9 cellular contexts compared by ENCODE assay signal in genomic region chr7:76600116-76600482, GRCh38. TPM values are rescaled to one million over a fixed set of nuclear protein-coding genes. Genes with fewer than 3 reads are reported as not detected.
DNase-seq lines count a peak whose midpoint lies in the region; ATAC-seq and TF ChIP-seq lines count a peak whose summit lies in the region.
"Not testable (repeated sequence)": the region's sequence is repeated elsewhere in the genome, so short reads cannot be mapped to it uniquely, and the experiment has no call there.
"Had no signal": no experiment of that assay in that cellular context is flagged by ENCODE, and none has a peak within 500 bp of the region (broad histone marks: within the 10 kb centered on the region; RNA-seq: fewer than 3 reads in every experiment).

No MANE protein-coding gene starts in this region.

- H3K4me1 Mint-ChIP-seq in H9 = peaks cover 14 to 16% of the 10 kb centered on the region in 2 experiments
- peaks cover 52% of the 10 kb centered on the region for H3K4me1 Mint-ChIP-seq in activated CD8-positive, alpha-beta T cell treated with anti-CD3 and anti-CD28 coated beads, Interleukin-2, amount 10 ng/mL, durations not matched to agents 7 days and 5 days (ENCODE audit: low read depth)
- H3K4me1 Mint-ChIP-seq in activated naive CD8-positive, alpha-beta T cell treated with anti-CD3 and anti-CD28 coated beads, Interleukin-2, amount 10 ng/mL, durations not matched to agents 7 days and 5 days = peaks cover 37% of the 10 kb centered on the region

- H4K8ac ChIP-seq in H9 (replicated peaks; ENCODE audit: insufficient read length, low read depth, low read length) = not testable (repeated sequence)

- not testable (repeated sequence) for H3K4me3 ChIP-seq in PC-9, left lung, psoas muscle

- BruUV-seq in PC-9 (replicated peaks; lab: Mats Ljungman, UMichigan) = not testable (repeated sequence)

- H3K79me2 ChIP-seq in H9 (ENCODE audit: insufficient read depth, low read length); PC-9 (ENCODE audit: low read depth): not testable (repeated sequence)

- not testable (repeated sequence) for H3K9me3 ChIP-seq in H9 (ENCODE audit: control insufficient read depth, low read depth, low read length); PC-9 (ENCODE audit: insufficient read depth, low read depth); left lung; psoas muscle

- H2BK12ac ChIP-seq in H9 (ENCODE audit: insufficient read length, low read depth, low read length) = not testable (repeated sequence)

- not testable (repeated sequence) for TF ChIP-seq CTCF in H9 (conservative IDR thresholded peaks at IDR 0.05); PC-9 (conservative IDR thresholded peaks at IDR 0.05); left lung (IDR thresholded peaks at IDR 0.05); psoas muscle (IDR thresholded peaks at IDR 0.05)

- not testable (repeated sequence) for H3K4me3 Mint-ChIP-seq in H9; activated CD8-positive, alpha-beta T cell treated with anti-CD3 and anti-CD28 coated beads, Interleukin-2, amount 10 ng/mL, durations not matched to agents 7 days and 5 days; activated naive CD8-positive, alpha-beta T cell treated with anti-CD3 and anti-CD28 coated beads, Interleukin-2, amount 10 ng/mL, durations not matched to agents 7 days and 5 days

- H3K4me1 ChIP-seq in H9 (ENCODE audit: insufficient read depth, low read length); left lung; psoas muscle: not testable (repeated sequence)
- H3K4me1 ChIP-seq in PC-9 (replicated peaks; ENCODE audit: insufficient read depth) = peaks cover 17% of the 10 kb centered on the region

- CTCF ChIA-PET in PC-9 (lab: Charles Lee); activated CD8-positive, alpha-beta T cell treated with anti-CD3 and anti-CD28 coated beads, Interleukin-2, amount 10 ng/mL, durations not matched to agents 7 days and 5 days (lab: Charles Lee): not testable (repeated sequence)

- H3K4ac ChIP-seq in H9 (ENCODE audit: low read depth, low read length) = not testable (repeated sequence)

- POLR2A ChIA-PET in PC-9 (lab: Charles Lee; ENCODE audit: unreplicated experiment); activated CD8-positive, alpha-beta T cell treated with anti-CD3 and anti-CD28 coated beads, Interleukin-2, amount 10 ng/mL, durations not matched to agents 7 days and 5 days (lab: Charles Lee); activated naive CD8-positive, alpha-beta T cell treated with anti-CD3 and anti-CD28 coated beads, Interleukin-2, amount 10 ng/mL, durations not matched to agents 7 days and 5 days (lab: Charles Lee): not testable (repeated sequence)

- not testable (repeated sequence) for H3K27ac ChIP-seq in H9 (ENCODE audit: insufficient read length, low read depth, low read length); left lung; psoas muscle
- H3K27ac ChIP-seq in PC-9 = peak overlapping the region; percentile 60

- not testable (repeated sequence) for H3K36me3 ChIP-seq in PC-9 (ENCODE audit: low read depth); left lung; psoas muscle (ENCODE audit: insufficient read depth in 1 of 2, low read depth in 1 of 2)

- not testable (repeated sequence) for H4K5ac ChIP-seq in H9 (ENCODE audit: insufficient read length, low read depth, low read length)

- not testable (repeated sequence) for H3K27me3 Mint-ChIP-seq in H9 (ENCODE audit: low read depth); activated CD8-positive, alpha-beta T cell treated with anti-CD3 and anti-CD28 coated beads, Interleukin-2, amount 10 ng/mL, durations not matched to agents 7 days and 5 days (ENCODE audit: low read depth); activated naive CD8-positive, alpha-beta T cell treated with anti-CD3 and anti-CD28 coated beads, Interleukin-2, amount 10 ng/mL, durations not matched to agents 7 days and 5 days

- DNase-seq in H9; PC-9; activated CD8-positive, alpha-beta T cell treated with anti-CD3 and anti-CD28 coated beads, Interleukin-2, amount 10 ng/mL, durations not matched to agents 7 days and 5 days; activated naive CD8-positive, alpha-beta T cell treated with anti-CD3 and anti-CD28 coated beads, Interleukin-2, amount 10 ng/mL, durations not matched to agents 7 days and 5 days; left lung; psoas muscle: not testable (repeated sequence)

- not testable (repeated sequence) for H3K23ac ChIP-seq in H9 (ENCODE audit: insufficient read length, low read depth, low read length)

- H2BK20ac ChIP-seq in H9 (ENCODE audit: low read depth, low read length, poor library complexity, severe bottlenecking) = not testable (repeated sequence)

- not testable (repeated sequence) for H4K20me1 ChIP-seq in H9 (ENCODE audit: control insufficient read depth, insufficient read depth, insufficient read length); PC-9 (ENCODE audit: insufficient read depth)

- not testable (repeated sequence) for H2AFZ ChIP-seq in H9 (ENCODE audit: low read length); PC-9

- not testable (repeated sequence) for H2BK120ac ChIP-seq in H9 (ENCODE audit: low read depth, low read length, poor library complexity, severe bottlenecking)

- not testable (repeated sequence) for H2AK5ac ChIP-seq in H9 (ENCODE audit: insufficient read length, low read length)

- H3K9ac ChIP-seq in H9 (ENCODE audit: extremely low read depth, insufficient read length, low read length) = not testable (repeated sequence)

- not testable (repeated sequence) for H3T11ph ChIP-seq in H9 (ENCODE audit: low read length)

- not testable (repeated sequence) for H3K9me3 Mint-ChIP-seq in H9; activated CD8-positive, alpha-beta T cell treated with anti-CD3 and anti-CD28 coated beads, Interleukin-2, amount 10 ng/mL, durations not matched to agents 7 days and 5 days (ENCODE audit: insufficient read depth); activated naive CD8-positive, alpha-beta T cell treated with anti-CD3 and anti-CD28 coated beads, Interleukin-2, amount 10 ng/mL, durations not matched to agents 7 days and 5 days

- not testable (repeated sequence) for H2BK5ac ChIP-seq in H9 (ENCODE audit: insufficient read length, low read length)

- H3K79me1 ChIP-seq in H9 (ENCODE audit: insufficient read depth, low read depth, low read length, poor library complexity, severe bottlenecking) = not testable (repeated sequence)

- intact Hi-C loops in PC-9 (cut with micrococcal nuclease; ENCODE audit: unreplicated experiment); left lung (cut with DNase I); psoas muscle (cut with DNase I): not testable (repeated sequence)

- H3K27me3 ChIP-seq in H9 (ENCODE audit: insufficient read depth, low read length); PC-9 (ENCODE audit: insufficient read depth, low read depth); left lung; psoas muscle (ENCODE audit: insufficient read depth in 3 of 3, low read length in 2 of 3): not testable (repeated sequence)

- no CpG with 5 or more reads among the region's 2 CpGs for WGBS in H9 (ENCODE audit: extremely low coverage, insufficient read length, low lambda C conversion rate)
- WGBS in psoas muscle, 3 donors = 91 to 100% (median 95%) methylated on average over 1 of the region's 2 CpGs

- H3K56ac ChIP-seq in H9 (ENCODE audit: insufficient read length, low read depth, low read length) = not testable (repeated sequence)

- H3K14ac ChIP-seq in H9 (ENCODE audit: insufficient read depth, low read length) = not testable (repeated sequence)

- H3K4me2 ChIP-seq in H9 (ENCODE audit: insufficient read depth, insufficient read length, low read length); PC-9: not testable (repeated sequence)

- ATAC-seq in activated CD8-positive, alpha-beta T cell treated with anti-CD3 and anti-CD28 coated beads, Interleukin-2, amount 10 ng/mL, durations not matched to agents 7 days and 5 days = peak; percentile 78
- ATAC-seq in activated naive CD8-positive, alpha-beta T cell treated with anti-CD3 and anti-CD28 coated beads, Interleukin-2, amount 10 ng/mL, durations not matched to agents 7 days and 5 days (ENCODE audit: low read depth) = peak; percentile 77
- ATAC-seq in esophagus mucosa = peak; percentile 46
- ATAC-seq in left lung = peak; percentile 71
- ATAC-seq in psoas muscle = peak; percentile 51 to 68 (median 62)

- peaks cover 18% of the 10 kb centered on the region; the same call in 1 of the 2 replicates for H3F3A ChIP-seq in PC-9 (ENCODE audit: insufficient read depth, low read depth)

- H3K27ac Mint-ChIP-seq in H9 = peak overlapping the region in 2 of 3 experiments; percentile 90 to 92; a peak in 4 of 7 replicates
- peak overlapping the region; percentile 3 for H3K27ac Mint-ChIP-seq in activated CD8-positive, alpha-beta T cell treated with anti-CD3 and anti-CD28 coated beads, Interleukin-2, amount 10 ng/mL, durations not matched to agents 7 days and 5 days
- peak overlapping the region; percentile 78 for H3K27ac Mint-ChIP-seq in activated naive CD8-positive, alpha-beta T cell treated with anti-CD3 and anti-CD28 coated beads, Interleukin-2, amount 10 ng/mL, durations not matched to agents 7 days and 5 days

- H3K23me2 ChIP-seq in H9 (ENCODE audit: insufficient read length, low read depth, low read length, poor library complexity, severe bottlenecking) = not testable (repeated sequence)

- not testable (repeated sequence) for H3K9me2 ChIP-seq in PC-9 (ENCODE audit: insufficient read depth)

- H3K36me3 Mint-ChIP-seq in H9 (ENCODE audit: insufficient read depth in 1 of 3, low read depth in 3 of 3); activated naive CD8-positive, alpha-beta T cell treated with anti-CD3 and anti-CD28 coated beads, Interleukin-2, amount 10 ng/mL, durations not matched to agents 7 days and 5 days: not testable (repeated sequence)
- peaks cover 17% of the 10 kb centered on the region for H3K36me3 Mint-ChIP-seq in activated CD8-positive, alpha-beta T cell treated with anti-CD3 and anti-CD28 coated beads, Interleukin-2, amount 10 ng/mL, durations not matched to agents 7 days and 5 days (ENCODE audit: low read depth)

- not testable (repeated sequence) for H2BK15ac ChIP-seq in H9 (ENCODE audit: low read depth, low read length)

- not testable (repeated sequence) for H3K18ac ChIP-seq in H9 (ENCODE audit: insufficient read length, low read depth, low read length)

- H4K91ac ChIP-seq in H9 (ENCODE audit: insufficient read length, low read depth, low read length) = not testable (repeated sequence)

RNA-seq across cellular contexts. Expression of gene POMZP3, which starts 27.0 kb away (rescaled TPM):
- 8.5 and 9.8 TPM in 2 replicates for total RNA-seq in H9 (2021)
- total RNA-seq in PC-9 (2021) = 12.0 and 14.7 TPM in 2 replicates
- 10 to 100 TPM; 16.5 to 17.7 TPM for total RNA-seq in activated CD8-positive, alpha-beta T cell treated with anti-CD3 and anti-CD28 coated beads, Interleukin-2, amount 10 ng/mL, durations not matched to agents 7 days and 5 days
- 10 to 100 TPM; 12.7 to 13.9 TPM for total RNA-seq in activated naive CD8-positive, alpha-beta T cell treated with anti-CD3 and anti-CD28 coated beads, Interleukin-2, amount 10 ng/mL, durations not matched to agents 7 days and 5 days
- total RNA-seq in esophagus mucosa = 14.7 TPM
- total RNA-seq in left lung = 10 to 100 TPM; 17.5 to 20.9 TPM
- 10 to 100 TPM in 2 of 4 donors, 1 to 10 TPM in 2; 3.5 to 30.5 (median 13.7) TPM for total RNA-seq in psoas muscle
- 10 to 100 TPM in 2 of 3 donors, 1 to 10 TPM in 1; 3.7 to 19.1 (median 10.3) TPM for polyA plus RNA-seq in psoas muscle

RNA-seq across cellular contexts. Expression of gene SPDYE16, which starts 57.0 kb away (rescaled TPM):
- total RNA-seq in H9 (2021) = not detected in 2 replicates
- total RNA-seq in PC-9 (2021) = not detected in 2 replicates
- total RNA-seq in activated CD8-positive, alpha-beta T cell treated with anti-CD3 and anti-CD28 coated beads, Interleukin-2, amount 10 ng/mL, durations not matched to agents 7 days and 5 days = under 1 TPM; 0.16 to 0.18 TPM
- total RNA-seq in activated naive CD8-positive, alpha-beta T cell treated with anti-CD3 and anti-CD28 coated beads, Interleukin-2, amount 10 ng/mL, durations not matched to agents 7 days and 5 days = under 1 TPM; 0.22 to 0.71 TPM
- total RNA-seq in esophagus mucosa = not detected
- total RNA-seq in left lung = under 1 TPM in 1 of 2 donors, not detected in 1; 0.26 TPM
- total RNA-seq in psoas muscle = under 1 TPM in 3 of 4 donors, not detected in 1; 0.40 to 0.60 (median 0.44) TPM
- polyA plus RNA-seq in psoas muscle = under 1 TPM; 0.04 to 0.13 (median 0.10) TPM
- total RNA-seq: HT1080 had no signal
- polyA plus RNA-seq: AG04450 had no signal

Comparison
In these comparisons a context has a peak if more than half of its experiments do, and no peak if none do; other contexts are left out.
1. H3K27ac Mint-ChIP-seq: peak in every context shown above with its lines; median percentile 91 in H9; 78 in activated naive CD8-positive, alpha-beta T cell treated with anti-CD3 and anti-CD28 coated beads, Interleukin-2, amount 10 ng/mL, durations not matched to agents 7 days and 5 days; 3 in activated CD8-positive, alpha-beta T cell treated with anti-CD3 and anti-CD28 coated beads, Interleukin-2, amount 10 ng/mL, durations not matched to agents 7 days and 5 days.